8 cellular contexts compared by ENCODE assay signal in genomic region chr3:54951405-54951804, GRCh38. TPM values are rescaled to one million over a fixed set of nuclear protein-coding genes. Genes with fewer than 3 reads are reported as not detected.
DNase-seq lines count a peak whose midpoint lies in the region; ATAC-seq, FAIRE-seq and TF ChIP-seq lines count a peak whose summit lies in the region.

No MANE protein-coding gene starts in this region.

- H3K4me3 ChIP-seq in A549: no peak overlapping the region
- no peak overlapping the region for H3K4me3 ChIP-seq in HFF-Myc (replicated peaks; ENCODE audit: low read depth, low read length)
- no peak overlapping the region for H3K4me3 ChIP-seq in WI38 (ENCODE audit: low read depth, low read length)
- H3K4me3 ChIP-seq in gastrocnemius medialis: peak overlapping the region in 1 of 4 donors; percentile 20

- CTCF ChIA-PET in A549 (lab: Yijun Ruan, JAX): no interaction called here

- peak; percentile 43 to 57; a peak in 4 of 6 replicates for ATAC-seq in A549
- peak; percentile 99 for ATAC-seq in left ventricle myocardium superior
- ATAC-seq in gastrocnemius medialis: peak; percentile 92 to 97
- ATAC-seq in HG03175 (IDR thresholded peaks at IDR 0.05; ENCODE audit: unreplicated experiment): no peak
- no peak for ATAC-seq in GM21526 (IDR thresholded peaks at IDR 0.05; ENCODE audit: low FRiP score, unreplicated experiment)

- peak in 1 of 2 experiments; percentile 3 for DNase-seq in A549 (ENCODE audit: low read depth in 1 of 2, low spot score in 1 of 2)
- peak; percentile 63 for DNase-seq in HFF-Myc (ENCODE audit: extremely low read depth, low read depth)
- DNase-seq in left ventricle myocardium superior: peak; percentile 88
- DNase-seq in gastrocnemius medialis: peak; percentile 77 to 78
- DNase-seq in GM12891 (ENCODE audit: insufficient read length, low spot score): no peak

- H3K27ac ChIP-seq in A549 (no peak overlapping the region), gastrocnemius medialis (no peak overlapping the region)

- WGBS in A549 (ENCODE audit: missing lambda C conversion rate): 38% methylated on average over 7 of the region's 8 CpGs

- TF ChIP-seq POLR2A in A549 (IDR thresholded peaks at IDR 0.05; ENCODE audit: low read length) (no peak), gastrocnemius medialis (IDR thresholded peaks at IDR 0.05) (no peak), GM12891 (IDR thresholded peaks at IDR 0.05; ENCODE audit: low read depth, low read length) (no peak)

- no peaks in the 10 kb centered on the region for H3K36me3 ChIP-seq in gastrocnemius medialis

- POLR2A ChIA-PET in A549 (lab: Yijun Ruan, JAX): no interaction called here

- no peak overlapping the region for H3K4me2 ChIP-seq in A549

- 0 out of 5 replicates have a peak, but pooled peaks have one; percentile 13 to 24 for TF ChIP-seq RAD21 in A549 (conservative IDR thresholded peaks at IDR 0.05 in 1 of 2, IDR thresholded peaks at IDR 0.05 in 1 of 2)

- H3K4me1 ChIP-seq in A549 (no peaks in the 10 kb centered on the region), gastrocnemius medialis (peaks cover 16 to 20% of the 10 kb centered on the region in 2 donors)

- H3K9me3 ChIP-seq in A549: no peaks in the 10 kb centered on the region
- no peaks in the 10 kb centered on the region for H3K9me3 ChIP-seq in gastrocnemius medialis

- FAIRE-seq in A549 (lab: Jason Lieb, UNC): no peak
- no peak for FAIRE-seq in GM12891 (lab: Jason Lieb, UNC)

- TF ChIP-seq EP300 in A549 (IDR thresholded peaks at IDR 0.05): no peak

- no peaks in the 10 kb centered on the region for H3K27me3 ChIP-seq in gastrocnemius medialis

- intact Hi-C loops in left ventricle myocardium superior (cut with micrococcal nuclease): no loop called here
- intact Hi-C loops in gastrocnemius medialis (cut with DNase I; ENCODE audit: low total_unique reads): loop anchor here (1.0 to 5.0 kb wide), 4 partner anchors 59 to 536 kb away; partner anchors contain the start of gene WNT5A

- no peak for TF ChIP-seq CTCF in A549 (IDR thresholded peaks at IDR 0.05)
- peak; percentile 86 for TF ChIP-seq CTCF in HFF-Myc (IDR thresholded peaks at IDR 0.05; ENCODE audit: low read depth, low read length, missing control alignments)
- TF ChIP-seq CTCF in WI38 (IDR thresholded peaks at IDR 0.05; ENCODE audit: low read depth, low read length): peak; percentile 83
- TF ChIP-seq CTCF in gastrocnemius medialis (IDR thresholded peaks at IDR 0.05 in 4 of 5, conservative IDR thresholded peaks at IDR 0.05 in 1 of 5): peak; percentile 47 to 73 (median 66)

- in situ Hi-C loops in gastrocnemius medialis (cut with MboI; ENCODE audit: low sequenced_read_pairs in 4 of 4): loop anchor here in 2 of 4 donors (10.0 to 25.0 kb wide), 3 partner anchors 87 to 223 kb away; no protein-coding TSS in a partner anchor

TF ChIP-seq in A549, 52 proteins besides CTCF, POLR2A, EP300 and RAD21:
- TF ChIP-seq HOXB5 (CRISPR knock-in tag; IDR thresholded peaks at IDR 0.05) (no peak), NPAS2 (CRISPR knock-in tag; IDR thresholded peaks at IDR 0.05; ENCODE audit: borderline replicate concordance) (no peak)
- TF ChIP-seq, protein P1, sequence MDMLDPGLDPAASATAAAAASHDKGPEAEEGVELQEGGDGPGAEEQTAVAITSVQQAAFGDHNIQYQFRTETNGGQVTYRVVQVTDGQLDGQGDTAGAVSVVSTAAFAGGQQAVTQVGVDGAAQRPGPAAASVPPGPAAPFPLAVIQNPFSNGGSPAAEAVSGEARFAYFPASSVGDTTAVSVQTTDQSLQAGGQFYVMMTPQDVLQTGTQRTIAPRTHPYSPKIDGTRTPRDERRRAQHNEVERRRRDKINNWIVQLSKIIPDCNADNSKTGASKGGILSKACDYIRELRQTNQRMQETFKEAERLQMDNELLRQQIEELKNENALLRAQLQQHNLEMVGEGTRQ (IDR thresholded peaks at IDR 0.05): no peak

TF ChIP-seq in GM12891, 5 proteins besides CTCF, POLR2A, EP300 and RAD21:
- TF ChIP-seq TAF1 (IDR thresholded peaks at IDR 0.05; ENCODE audit: low read depth, low read length) (no peak), SPI1 (IDR thresholded peaks at IDR 0.05; ENCODE audit: low read depth, low read length) (no peak), PAX5 (IDR thresholded peaks at IDR 0.05; ENCODE audit: insufficient read depth, low read length, severe bottlenecking) (no peak), POU2F2 (IDR thresholded peaks at IDR 0.05; ENCODE audit: low read depth, low read length) (no peak), POLR2AphosphoS5 (IDR thresholded peaks at IDR 0.05; ENCODE audit: low read depth, low read length) (no peak)
TF ChIP-seq in GM12891: peak in this region for 0.

RNA-seq across cellular contexts. Expression of gene LRTM1, which starts 23.5 kb away (rescaled TPM):
- polyA plus RNA-seq in A549 (2011; rRNA removed) (not detected in 2 replicates), A549 (2017; fragmentation: RNase III; extraction: RNeasy Plus Mini Kit Qiagen cat#74134 plus additional on column Dnase treatment) (not detected in 3 replicates)
- not detected in 2 replicates for polyA plus RNA-seq in A549 (2012; cell fraction: cytosol; rRNA removed)
- polyA plus RNA-seq in A549 (2012; cell fraction: nucleus; rRNA removed): not detected in 2 replicates
- not detected in 2 replicates for polyA minus RNA-seq in A549 (2011; rRNA and poly(A)+ RNA removed)
- total RNA-seq in left ventricle myocardium superior (not detected), gastrocnemius medialis (not detected)
- polyA plus RNA-seq in GM12891 (2012; ENCODE audit: low read depth, missing spikeins): not detected

Comparison
In these comparisons a context has a peak if more than half of its experiments do, and no peak if none do; other contexts are left out.
1. ATAC-seq: peak in A549 (2 of 2), left ventricle myocardium superior (single experiment) and gastrocnemius medialis (2 of 2); none in HG03175 (single experiment) and GM21526 (single experiment).